In the genomic region with DNA sequence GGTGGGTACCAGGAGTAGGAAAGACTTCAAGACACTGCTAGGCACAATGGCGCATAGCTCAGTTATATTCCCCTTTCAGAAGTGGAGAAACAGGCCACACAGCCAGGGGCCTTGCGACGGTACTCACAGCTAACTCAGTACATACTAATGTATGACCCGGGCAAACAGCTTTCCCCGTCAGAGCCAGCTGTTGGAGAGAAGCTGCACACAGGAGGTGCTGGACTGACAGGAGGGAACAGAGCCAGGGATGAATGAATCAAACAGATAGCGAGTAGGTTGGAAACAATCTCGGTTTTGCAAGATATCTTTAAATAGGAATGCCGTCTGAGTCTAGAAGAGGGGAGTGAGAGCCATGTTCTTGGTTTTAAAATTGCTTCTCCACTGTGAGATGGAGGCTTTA, we compare ENCODE assay signal across 1 cellular context.
TF ChIP-seq lines count a peak whose summit lies in the region.

No MANE protein-coding gene starts in this region.

TF ChIP-seq in H1, 55 proteins besides CTCF, POLR2A, EP300 and RAD21:
- no peak for TF ChIP-seq CTBP2 (IDR thresholded peaks at IDR 0.05; ENCODE audit: borderline replicate concordance, insufficient read depth, insufficient read length, low read length)
- no peak for TF ChIP-seq CBX5 (IDR thresholded peaks at IDR 0.05; ENCODE audit: low read depth, low read length)
- no peak for TF ChIP-seq CHD2 (IDR thresholded peaks at IDR 0.05; ENCODE audit: low read length)
- no peak for TF ChIP-seq JUN (IDR thresholded peaks at IDR 0.05; ENCODE audit: low read depth, low read length)
- no peak for TF ChIP-seq FOSL1 (IDR thresholded peaks at IDR 0.05; ENCODE audit: insufficient read depth, low read depth, low read length)
- TF ChIP-seq TCF12 (IDR thresholded peaks at IDR 0.05; ENCODE audit: low read depth, low read length) = no peak
- no peak for TF ChIP-seq HDAC2 (IDR thresholded peaks at IDR 0.05; ENCODE audit: borderline replicate concordance in 1 of 2, low read depth in 2 of 2, low read length in 2 of 2)
- no peak for TF ChIP-seq TEAD4 (IDR thresholded peaks at IDR 0.05; ENCODE audit: low read depth, low read length)
